Comparison of ENCODE assay signal across 15 cellular contexts in genomic region chr1:19423130-19423529, GRCh38.
DNase-seq lines count a peak whose midpoint lies in the region; ATAC-seq and TF ChIP-seq lines count a peak whose summit lies in the region.
"Had no signal": no experiment of that assay in that cellular context is flagged by ENCODE, and none has a peak within 500 bp of the region (broad histone marks: within the 10 kb centered on the region; RNA-seq: fewer than 3 reads in every experiment).

No MANE protein-coding gene starts in this region.

- no peak overlapping the region for H2AK9ac ChIP-seq in IMR-90 (replicated peaks; ENCODE audit: low read depth, low read length, poor library complexity)

- dilution Hi-C loops in IMR-90 (cut with HindIII; ENCODE audit: low sequenced_read_pairs, unreplicated experiment) = no loop called here

- peaks cover 94% of the 10 kb centered on the region for H3K79me2 ChIP-seq in PC-3 (ENCODE audit: low read length)

- H4K20me1 ChIP-seq in IMR-90 (ENCODE audit: insufficient read depth, low read length) (peaks cover 93% of the 10 kb centered on the region), PC-3 (ENCODE audit: low read length) (peaks cover 28% of the 10 kb centered on the region)

- no peak overlapping the region for H2BK5ac ChIP-seq in IMR-90 (ENCODE audit: low read depth, low read length, poor library complexity, severe bottlenecking)

- intact Hi-C loops in IMR-90 (cut with micrococcal nuclease) = no loop called here
- intact Hi-C loops in PC-3 (cut with micrococcal nuclease) = no loop called here

- H3K27me3 ChIP-seq in IMR-90 (ENCODE audit: control insufficient read depth, insufficient read depth, low read length) (no peaks in the 10 kb centered on the region), gastroesophageal sphincter (no peaks in the 10 kb centered on the region), rectal smooth muscle tissue (ENCODE audit: control insufficient read depth, insufficient read depth, low read length) (no peaks in the 10 kb centered on the region), foreskin keratinocyte (no peaks in the 10 kb centered on the region), PC-3 (ENCODE audit: low read length) (no peaks in the 10 kb centered on the region)
- H3K27me3 ChIP-seq: colonic mucosa, neutrophil had no signal

- POLR2A ChIA-PET in IMR-90 (lab: Charles Lee; ENCODE audit: unreplicated experiment) = no interaction called here
- POLR2A ChIA-PET in PC-3 (lab: Charles Lee; ENCODE audit: unreplicated experiment) = no interaction called here

- H3K18ac ChIP-seq in IMR-90 (ENCODE audit: low read depth, low read length) = peak overlapping the region; percentile 17; the same call in 1 of the 2 replicates

- BruUV-seq in IMR-90 (replicated peaks; lab: Mats Ljungman, UMichigan) (no TSS peak), PC-3 (replicated peaks; lab: Mats Ljungman, UMichigan) (no TSS peak)

- no peak for TF ChIP-seq POLR2A in IMR-90 (IDR thresholded peaks at IDR 0.05; ENCODE audit: low read depth, low read length)
- no peak for TF ChIP-seq POLR2A in gastroesophageal sphincter (IDR thresholded peaks at IDR 0.05)

- H3K4me2 ChIP-seq in IMR-90 (ENCODE audit: low read depth, low read length) = no peak overlapping the region
- H3K4me2 ChIP-seq in PC-3 (ENCODE audit: low read length) = no peak overlapping the region

- H4K5ac ChIP-seq in IMR-90 (ENCODE audit: low read depth, low read length) = 0 out of 2 replicates have a peak overlapping the region, but pooled peaks have one; percentile 26

- no peak overlapping the region; the same call in 1 of the 2 replicates for H3K4ac ChIP-seq in IMR-90 (ENCODE audit: low read depth, low read length)

- in situ Hi-C loops in IMR-90 (cut with MboI; ENCODE audit: low sequenced_read_pairs) = no loop called here

- H3K23ac ChIP-seq in IMR-90 (ENCODE audit: low read depth, low read length) = peak overlapping the region; percentile 76

- no peak overlapping the region for H3K4me3 ChIP-seq in IMR-90 (ENCODE audit: insufficient read depth, low read depth, low read length)
- no peak overlapping the region for H3K4me3 ChIP-seq in gastroesophageal sphincter
- H3K4me3 ChIP-seq in rectal smooth muscle tissue (ENCODE audit: low read length) = no peak overlapping the region
- H3K4me3 ChIP-seq in PC-3 (ENCODE audit: low read length) = no peak overlapping the region
- H3K4me3 ChIP-seq: colonic mucosa had no signal

- no peak for TF ChIP-seq CTCF in C4-2B (conservative IDR thresholded peaks at IDR 0.05)
- no peak for TF ChIP-seq CTCF in IMR-90 (conservative IDR thresholded peaks at IDR 0.05; ENCODE audit: low read depth, low read length)
- no peak for TF ChIP-seq CTCF in gastroesophageal sphincter (IDR thresholded peaks at IDR 0.05)
- no peak for TF ChIP-seq CTCF in foreskin keratinocyte (conservative IDR thresholded peaks at IDR 0.05)
- TF ChIP-seq CTCF in PC-3 (conservative IDR thresholded peaks at IDR 0.05; ENCODE audit: low read depth, low read length) = no peak

- H4K8ac ChIP-seq in IMR-90 (ENCODE audit: low read depth in 2 of 2, low read length in 2 of 2) = 0 out of 4 replicates have a peak overlapping the region, but pooled peaks of 1 of the 2 experiments have one; percentile 18

- TF ChIP-seq EP300 in gastroesophageal sphincter (IDR thresholded peaks at IDR 0.05) = no peak

- H3K4me1 ChIP-seq in IMR-90 (ENCODE audit: control insufficient read depth, insufficient read depth, low read length) (peaks cover 55% of the 10 kb centered on the region), gastroesophageal sphincter (peaks cover 25 to 100% (median 73%) of the 10 kb centered on the region in 3 donors), rectal smooth muscle tissue (ENCODE audit: control insufficient read depth, insufficient read depth, low read length) (peaks cover 59% of the 10 kb centered on the region), foreskin keratinocyte (peaks cover 8% of the 10 kb centered on the region), PC-3 (ENCODE audit: insufficient read depth, low read length) (no peaks in the 10 kb centered on the region)

- H2AK5ac ChIP-seq in IMR-90 (ENCODE audit: low read depth, low read length) = peak overlapping the region; percentile 63; the same call in 1 of the 2 replicates

- H3F3A ChIP-seq in PC-3 (ENCODE audit: low read length, unreplicated experiment) = no peaks in the 10 kb centered on the region

- H3K27ac ChIP-seq in C4-2B (peak overlapping the region; percentile 62; the same call in 1 of the 2 replicates), IMR-90 (ENCODE audit: insufficient read depth, low read length) (no peak overlapping the region), gastroesophageal sphincter (peak overlapping the region; percentile 19 to 93 (median 90)), rectal smooth muscle tissue (ENCODE audit: low read depth, low read length) (peak overlapping the region; percentile 48), foreskin keratinocyte (no peak overlapping the region), PC-3 (ENCODE audit: low read length) (no peak overlapping the region)
- H3K27ac ChIP-seq: colonic mucosa, neutrophil had no signal

- peaks cover 55% of the 10 kb centered on the region for H3K9me1 ChIP-seq in IMR-90 (ENCODE audit: insufficient read depth, low read length)

- H3K9ac ChIP-seq in IMR-90 (ENCODE audit: low read depth, low read length) (no peak overlapping the region), rectal smooth muscle tissue (ENCODE audit: low read length) (no peak overlapping the region), PC-3 (ENCODE audit: low read length) (no peak overlapping the region)

- H3K36me3 ChIP-seq in IMR-90 (ENCODE audit: control insufficient read depth, insufficient read depth, low read length) = peaks cover 11% of the 10 kb centered on the region
- peaks cover 0 to 14% of the 10 kb centered on the region in 2 donors for H3K36me3 ChIP-seq in gastroesophageal sphincter
- peaks cover 9% of the 10 kb centered on the region for H3K36me3 ChIP-seq in rectal smooth muscle tissue (ENCODE audit: control insufficient read depth, insufficient read depth, low read length)
- peaks cover 14% of the 10 kb centered on the region for H3K36me3 ChIP-seq in PC-3 (ENCODE audit: low read depth, low read length)
- H3K36me3 ChIP-seq: colonic mucosa had no signal

- no peak overlapping the region for H3K14ac ChIP-seq in IMR-90 (replicated peaks; ENCODE audit: low read depth, low read length)

- CTCF ChIA-PET in IMR-90 (lab: Yijun Ruan, JAX) (no interaction called here), PC-3 (lab: Charles Lee) (no interaction called here)

- H4K91ac ChIP-seq in IMR-90 (ENCODE audit: insufficient read depth, low read depth, low read length) = peak overlapping the region; percentile 5; the same call in 1 of the 2 replicates

- TF ChIP-seq RAD21 in IMR-90 (IDR thresholded peaks at IDR 0.05; ENCODE audit: low read length) = no peak

- H3K9me3 ChIP-seq in IMR-90 (ENCODE audit: control insufficient read depth, insufficient read depth, low read length) = no peaks in the 10 kb centered on the region
- H3K9me3 ChIP-seq in gastroesophageal sphincter = no peaks in the 10 kb centered on the region
- H3K9me3 ChIP-seq in PC-3 (ENCODE audit: low read length) = no peaks in the 10 kb centered on the region
- H3K9me3 ChIP-seq: colonic mucosa, neutrophil had no signal

- DNase-seq in IMR-90 = no peak
- no peak for DNase-seq in NCI-H82 treated with DMSO at 0.1 percent for 48 hours (lab: John Stamatoyannopoulos, UW; ENCODE audit: unreplicated experiment)
- DNase-seq in foreskin keratinocyte = no peak
- DNase-seq in PC-3 = no peak
- no peak for DNase-seq in SKM-1 (lab: John Stamatoyannopoulos, UW; ENCODE audit: unreplicated experiment)
- DNase-seq: activated naive CD4-positive, alpha-beta T cell treated with anti-CD3 and anti-CD28 coated beads, Interleukin-2, amount 50 U/mL, for 16 hours; colonic mucosa; foreskin melanocyte; NCI-H1436; NCI-H526 had no signal

- no peak overlapping the region; the same call in 2 of the 3 replicates for H2BK15ac ChIP-seq in IMR-90 (ENCODE audit: low read depth, low read length)

- WGBS in IMR-90 (ENCODE audit: extremely low coverage in 2 of 2, insufficient read length in 1 of 2), 2 experiments = 40% methylated on average over 2 of the region's 5 CpGs; no CpG with 5 or more reads in 1 of the 2 experiments
- WGBS in gastroesophageal sphincter (ENCODE audit: low coverage in 1 of 2), 2 donors = 0 to 22% methylated on average over 1 to 5 of the region's 5 CpGs

- no peak for ATAC-seq in IMR-90 (ENCODE audit: low read depth)
- ATAC-seq in gastroesophageal sphincter = no peak
- ATAC-seq in foreskin keratinocyte = no peak
- ATAC-seq in PC-3 = no peak
- ATAC-seq: left lobe of liver had no signal

- no peak overlapping the region for H2AFZ ChIP-seq in IMR-90 (replicated peaks; ENCODE audit: low read length, poor library complexity)
- no peak overlapping the region for H2AFZ ChIP-seq in PC-3 (ENCODE audit: low read length)

- no peak overlapping the region for H3K56ac ChIP-seq in IMR-90 (ENCODE audit: extremely low read depth, insufficient read depth, low read length)

- peaks cover 30 to 93% of the 10 kb centered on the region in 2 experiments for H3K79me1 ChIP-seq in IMR-90 (ENCODE audit: low read depth in 1 of 2, low read length in 2 of 2)

- no peaks in the 10 kb centered on the region for H3K9me2 ChIP-seq in PC-3 (replicated peaks; ENCODE audit: low read length)

- H2BK120ac ChIP-seq in IMR-90 (ENCODE audit: low read depth, low read length) = no peak overlapping the region

- no peak overlapping the region for H2BK20ac ChIP-seq in IMR-90 (ENCODE audit: low read depth, low read length)

TF ChIP-seq in IMR-90, 13 proteins besides CTCF, POLR2A, EP300 and RAD21:
- no peak for TF ChIP-seq RFX5 (IDR thresholded peaks at IDR 0.05; ENCODE audit: low read depth, low read length)
- no peak for TF ChIP-seq NFE2L2 (IDR thresholded peaks at IDR 0.05; ENCODE audit: low read depth, low read length)
- TF ChIP-seq CEBPB (IDR thresholded peaks at IDR 0.05; ENCODE audit: low read depth, low read length) = peak; percentile 8; the same call in 1 of the 2 replicates

Comparison
In these comparisons a context has a peak if more than half of its experiments do, and no peak if none do; other contexts are left out.
1. H3K27ac ChIP-seq: peak in C4-2B (single experiment), gastroesophageal sphincter (4 of 4) and rectal smooth muscle tissue (single experiment); none in IMR-90 (single experiment), foreskin keratinocyte (single experiment) and PC-3 (single experiment).